Comparison of ENCODE assay signal across 20 cellular contexts in the genomic region with DNA sequence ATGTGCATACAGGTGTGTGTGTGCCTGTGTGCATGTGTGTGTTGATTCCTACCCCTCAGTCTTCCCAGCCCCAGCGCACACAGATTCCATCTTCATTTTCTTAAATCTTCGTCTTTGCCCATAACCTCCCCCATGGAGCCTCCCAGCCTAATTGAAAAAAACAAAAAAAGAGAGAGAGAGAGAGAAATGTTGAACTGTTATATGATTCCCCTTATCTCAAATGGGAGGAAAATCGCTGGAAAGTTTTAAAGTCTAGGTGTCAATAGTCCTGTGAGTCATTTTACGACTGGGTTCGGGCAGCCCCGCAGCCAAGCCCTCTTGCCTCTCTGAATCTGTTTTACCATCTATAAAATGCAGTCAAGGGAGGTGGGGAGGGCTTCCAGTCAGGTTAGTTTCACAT.
DNase-seq lines count a peak whose midpoint lies in the region; ATAC-seq and TF ChIP-seq lines count a peak whose summit lies in the region.
"Had no signal": no experiment of that assay in that cellular context is flagged by ENCODE, and none has a peak within 500 bp of the region (broad histone marks: within the 10 kb centered on the region; RNA-seq: fewer than 3 reads in every experiment).

No MANE protein-coding gene starts in this region.

- CTCF ChIA-PET in activated CD4-positive, alpha-beta T cell treated with anti-CD3 and anti-CD28 coated beads for 36 hours (lab: Charles Lee), result no interaction called here
- CTCF ChIA-PET in RWPE1 (lab: Yijun Ruan, JAX), result no interaction called here

- POLR2A ChIA-PET in activated CD4-positive, alpha-beta T cell treated with anti-CD3 and anti-CD28 coated beads for 36 hours (lab: Charles Lee), result no interaction called here
- POLR2A ChIA-PET in RWPE1 (lab: Yijun Ruan, JAX; ENCODE audit: low non-redundant PET), result no interaction called here

- peak; percentile 26 for DNase-seq in activated CD4-positive, alpha-beta T cell treated with anti-CD3 and anti-CD28 coated beads for 36 hours
- DNase-seq in activated CD4-positive, alpha-beta T cell treated with anti-CD3 and anti-CD28 coated beads, Interleukin-2, amount 50 U/mL, for 4 hours, result no peak
- DNase-seq in RWPE1 (ENCODE audit: low spot score), result peak; percentile 42
- DNase-seq in iris pigment epithelial cell (ENCODE audit: low read depth), result peak; percentile 49
- DNase-seq in type B pancreatic cell (ENCODE audit: extremely low spot score, unreplicated experiment), result no peak
- no peak for DNase-seq in T-helper 2 cell
- no peak for DNase-seq in caudate nucleus (lab: John Stamatoyannopoulos, UW)
- no peak for DNase-seq in foreskin melanocyte
- DNase-seq: 8988T; activated CD4-positive, CD25-positive, alpha-beta regulatory T cell; GDM1; head of caudate nucleus; kidney; NCI-H526 had no signal

- H3K27ac ChIP-seq in RWPE1 (peak overlapping the region; percentile 78), caudate nucleus (ENCODE audit: low read depth, low read length) (no peak overlapping the region)
- H3K27ac ChIP-seq: KMS-11, parathyroid adenoma, skin epidermis, stomach had no signal

- peak; percentile 39 for ATAC-seq in activated CD4-positive, alpha-beta T cell treated with anti-CD3 and anti-CD28 coated beads for 36 hours
- ATAC-seq: activated naive CD4-positive, alpha-beta T cell treated with anti-CD3 and anti-CD28 coated beads, Interleukin-2, amount 50 U/mL, for 72 hours had no signal

- H3K4me1 Mint-ChIP-seq in activated CD4-positive, alpha-beta T cell treated with anti-CD3 and anti-CD28 coated beads for 36 hours, result peaks cover 7% of the 10 kb centered on the region
- H3K4me1 Mint-ChIP-seq in type B pancreatic cell (ENCODE audit: unreplicated experiment), result peaks cover 27% of the 10 kb centered on the region
- H3K4me1 Mint-ChIP-seq: CD14-positive monocyte had no signal

- intact Hi-C loops in activated CD4-positive, alpha-beta T cell treated with anti-CD3 and anti-CD28 coated beads for 36 hours (cut with DNase I, micrococcal nuclease), result no loop called here

- H3K27ac Mint-ChIP-seq in activated CD4-positive, alpha-beta T cell treated with anti-CD3 and anti-CD28 coated beads for 36 hours, result no peak overlapping the region
- peak overlapping the region; percentile 15 for H3K27ac Mint-ChIP-seq in type B pancreatic cell
- H3K27ac Mint-ChIP-seq: activated naive CD4-positive, alpha-beta T cell treated with anti-CD3 and anti-CD28 coated beads, Interleukin-2, amount 50 U/mL, for 72 hours; CD14-positive monocyte had no signal

- TF ChIP-seq CTCF in RWPE1 (conservative IDR thresholded peaks at IDR 0.05; ENCODE audit: low read depth), result no peak
- no peak for TF ChIP-seq CTCF in type B pancreatic cell (conservative IDR thresholded peaks at IDR 0.05)

- H3K36me3 Mint-ChIP-seq in activated CD4-positive, alpha-beta T cell treated with anti-CD3 and anti-CD28 coated beads for 36 hours (ENCODE audit: low read depth), result no peaks in the 10 kb centered on the region
- H3K36me3 Mint-ChIP-seq in type B pancreatic cell, result no peaks in the 10 kb centered on the region
- H3K36me3 Mint-ChIP-seq: activated naive CD4-positive, alpha-beta T cell treated with anti-CD3 and anti-CD28 coated beads, Interleukin-2, amount 50 U/mL, for 72 hours; CD14-positive monocyte had no signal

- no peaks in the 10 kb centered on the region for H3K9me3 Mint-ChIP-seq in activated CD4-positive, alpha-beta T cell treated with anti-CD3 and anti-CD28 coated beads for 36 hours (ENCODE audit: low read depth)
- no peaks in the 10 kb centered on the region for H3K9me3 Mint-ChIP-seq in type B pancreatic cell
- H3K9me3 Mint-ChIP-seq: activated naive CD4-positive, alpha-beta T cell treated with anti-CD3 and anti-CD28 coated beads, Interleukin-2, amount 50 U/mL, for 72 hours had no signal

- H3K27me3 Mint-ChIP-seq in activated CD4-positive, alpha-beta T cell treated with anti-CD3 and anti-CD28 coated beads for 36 hours, result peaks cover 2% of the 10 kb centered on the region
- H3K27me3 Mint-ChIP-seq in type B pancreatic cell, result no peaks in the 10 kb centered on the region

- H3K4me3 Mint-ChIP-seq in activated CD4-positive, alpha-beta T cell treated with anti-CD3 and anti-CD28 coated beads for 36 hours, result no peak overlapping the region
- H3K4me3 Mint-ChIP-seq in type B pancreatic cell, result no peak overlapping the region
- H3K4me3 Mint-ChIP-seq: CD14-positive monocyte had no signal

Comparison
In these comparisons a context has a peak if more than half of its experiments do, and no peak if none do; other contexts are left out.
1. DNase-seq: peak in activated CD4-positive, alpha-beta T cell treated with anti-CD3 and anti-CD28 coated beads for 36 hours (single experiment), RWPE1 (single experiment) and iris pigment epithelial cell (single experiment); none in activated CD4-positive, alpha-beta T cell treated with anti-CD3 and anti-CD28 coated beads, Interleukin-2, amount 50 U/mL, for 4 hours (0 of 2), type B pancreatic cell (single experiment), T-helper 2 cell (0 of 5), caudate nucleus (0 of 61) and foreskin melanocyte (single experiment).